ENCODE assay signal across 21 cellular contexts in genomic region chr5:149304195-149305072, GRCh38. TPM values are rescaled to one million over a fixed set of nuclear protein-coding genes. Genes with fewer than 3 reads are reported as not detected.
DNase-seq lines count a peak whose midpoint lies in the region; ATAC-seq and TF ChIP-seq lines count a peak whose summit lies in the region.
"Had no signal": no experiment of that assay in that cellular context is flagged by ENCODE, and none has a peak within 500 bp of the region (broad histone marks: within the 10 kb centered on the region; RNA-seq: fewer than 3 reads in every experiment).

No MANE protein-coding gene starts in this region.

- TF ChIP-seq CTCF in right atrium auricular region (IDR thresholded peaks at IDR 0.05): no peak
- no peak for TF ChIP-seq CTCF in gastroesophageal sphincter (IDR thresholded peaks at IDR 0.05)
- TF ChIP-seq CTCF in left lung (IDR thresholded peaks at IDR 0.05): no peak

- H3K27ac ChIP-seq in right atrium auricular region: peak overlapping the region in 1 of 2 donors; percentile 18
- peak overlapping the region in 3 of 4 donors; percentile 14 to 51 (median 38) for H3K27ac ChIP-seq in gastroesophageal sphincter
- peak overlapping the region in 1 of 2 donors; percentile 50 for H3K27ac ChIP-seq in left lung
- H3K27ac ChIP-seq in subcutaneous abdominal adipose tissue (ENCODE audit: low read depth, low read length): peak overlapping the region; percentile 52
- H3K27ac ChIP-seq: GM23248 had no signal

- H3K4me1 ChIP-seq in right atrium auricular region (peaks cover 0 to 20% of the 10 kb centered on the region in 2 donors), gastroesophageal sphincter (no peaks in the 10 kb centered on the region), left lung (peaks cover 0 to 6% of the 10 kb centered on the region in 2 donors), subcutaneous abdominal adipose tissue (ENCODE audit: control insufficient read depth in 5 of 5, insufficient read depth in 5 of 5, low read length in 5 of 5) (peaks cover 5 to 75% (median 27%) of the 10 kb centered on the region in 5 donors)

- no peaks in the 10 kb centered on the region for H3K9me3 ChIP-seq in right atrium auricular region
- H3K9me3 ChIP-seq in gastroesophageal sphincter: no peaks in the 10 kb centered on the region
- H3K9me3 ChIP-seq in left lung: no peaks in the 10 kb centered on the region
- H3K9me3 ChIP-seq in subcutaneous abdominal adipose tissue (ENCODE audit: control insufficient read depth in 5 of 5, low read length in 5 of 5): no peaks in the 10 kb centered on the region

- TF ChIP-seq POLR2A in gastroesophageal sphincter (IDR thresholded peaks at IDR 0.05): no peak

- ATAC-seq in Right ventricle myocardium inferior: peak; percentile 12
- no peak for ATAC-seq in gastroesophageal sphincter
- ATAC-seq in left lung: peak; percentile 13
- ATAC-seq: HCT116 had no signal

- H3K36me3 ChIP-seq in right atrium auricular region (peaks cover 76% of the 10 kb centered on the region), gastroesophageal sphincter (peaks cover 0 to 47% of the 10 kb centered on the region in 2 donors), left lung (no peaks in the 10 kb centered on the region), subcutaneous abdominal adipose tissue (ENCODE audit: control insufficient read depth in 5 of 5, insufficient read depth in 5 of 5, low read length in 5 of 5) (peaks cover 6 to 39% (median 32%) of the 10 kb centered on the region in 5 donors)

- DNase-seq in Right ventricle myocardium inferior (ENCODE audit: missing footprints) (no peak), right atrium auricular region (ENCODE audit: low spot score) (no peak), left lung (no peak), amygdala (lab: John Stamatoyannopoulos, UW) (no peak), NCI-H524 treated with DMSO at 0.1 percent for 48 hours (lab: John Stamatoyannopoulos, UW) (no peak), DMS53 treated with DMSO at 0.1 percent for 48 hours (lab: John Stamatoyannopoulos, UW; ENCODE audit: unreplicated experiment) (no peak)
- DNase-seq: 8988T; CD4-positive, CD25-positive, alpha-beta regulatory T cell; COR-L47; DMS 273 treated with DMSO at 0.1 percent for 48 hours; GDM1; GM23248; NCI-H1092 treated with DMSO at 0.1 percent for 48 hours; NCI-H2081 treated with DMSO at 0.1 percent for 48 hours; NCI-H510A; NCI-H774; SIG-M5 had no signal

- intact Hi-C loops in Right ventricle myocardium inferior (cut with DNase I) (loop anchor here (5.0 kb wide), 1 partner anchor 43 kb away; the partner anchor contains the start of gene GRPEL2), left lung (cut with DNase I) (no loop called here)

- H3K9ac ChIP-seq in subcutaneous abdominal adipose tissue (ENCODE audit: low read length in 5 of 5): no peak overlapping the region
- H3K9ac ChIP-seq: GM23248 had no signal

- no peaks in the 10 kb centered on the region for H3K27me3 ChIP-seq in right atrium auricular region
- no peaks in the 10 kb centered on the region for H3K27me3 ChIP-seq in gastroesophageal sphincter
- peaks cover 0 to under 1% of the 10 kb centered on the region in 2 donors for H3K27me3 ChIP-seq in left lung
- no peaks in the 10 kb centered on the region for H3K27me3 ChIP-seq in subcutaneous abdominal adipose tissue (ENCODE audit: control insufficient read depth in 5 of 5, insufficient read depth in 4 of 5, low read length in 5 of 5)

- H3K4me3 ChIP-seq in right atrium auricular region (no peak overlapping the region), gastroesophageal sphincter (no peak overlapping the region), left lung (no peak overlapping the region), subcutaneous abdominal adipose tissue (ENCODE audit: low read depth in 1 of 5, low read length in 5 of 5) (no peak overlapping the region)
- H3K4me3 ChIP-seq: GM23248 had no signal

- no peak for TF ChIP-seq EP300 in gastroesophageal sphincter (IDR thresholded peaks at IDR 0.05)

- WGBS in gastroesophageal sphincter (ENCODE audit: low coverage in 1 of 2), 2 donors: 86 to 90% methylated on average over 1 to 5 of the region's 11 CpGs

RNA-seq across cellular contexts. Expression of gene AFAP1L1, which starts 32.8 kb away (rescaled TPM):
- total RNA-seq in Right ventricle myocardium inferior (46.9 TPM), right atrium auricular region (10 to 100 TPM; 45.6 to 48.9 TPM), gastroesophageal sphincter (10 to 100 TPM; 10.3 to 20.6 (median 14.0) TPM), left lung (10 to 100 TPM; 14.2 to 17.0 TPM)
- total RNA-seq: CD4-positive, CD25-positive, alpha-beta regulatory T cell; OCI-LY7 had no signal

RNA-seq across cellular contexts. Expression of gene GRPEL2, which starts 40.9 kb away (rescaled TPM):
- total RNA-seq in Right ventricle myocardium inferior (11.6 TPM), right atrium auricular region (10 to 100 TPM in 1 of 2 donors, 1 to 10 TPM in 1; 6.9 to 10.7 TPM), gastroesophageal sphincter (10 to 100 TPM in 3 of 4 donors, 1 to 10 TPM in 1; 9.3 to 12.0 (median 11.1) TPM), left lung (10 to 100 TPM; 12.3 to 15.9 TPM)

RNA-seq across cellular contexts. Expression of gene PCYOX1L, which starts 53.4 kb away (rescaled TPM):
- total RNA-seq in Right ventricle myocardium inferior (2.7 TPM), right atrium auricular region (1 to 10 TPM; 4.0 to 5.6 TPM), gastroesophageal sphincter (1 to 10 TPM; 2.5 to 4.7 (median 3.8) TPM), left lung (10 to 100 TPM in 1 of 2 donors, 1 to 10 TPM in 1; 9.0 to 10.5 TPM)
